1 cellular context compared by ENCODE assay signal in the genomic region with DNA sequence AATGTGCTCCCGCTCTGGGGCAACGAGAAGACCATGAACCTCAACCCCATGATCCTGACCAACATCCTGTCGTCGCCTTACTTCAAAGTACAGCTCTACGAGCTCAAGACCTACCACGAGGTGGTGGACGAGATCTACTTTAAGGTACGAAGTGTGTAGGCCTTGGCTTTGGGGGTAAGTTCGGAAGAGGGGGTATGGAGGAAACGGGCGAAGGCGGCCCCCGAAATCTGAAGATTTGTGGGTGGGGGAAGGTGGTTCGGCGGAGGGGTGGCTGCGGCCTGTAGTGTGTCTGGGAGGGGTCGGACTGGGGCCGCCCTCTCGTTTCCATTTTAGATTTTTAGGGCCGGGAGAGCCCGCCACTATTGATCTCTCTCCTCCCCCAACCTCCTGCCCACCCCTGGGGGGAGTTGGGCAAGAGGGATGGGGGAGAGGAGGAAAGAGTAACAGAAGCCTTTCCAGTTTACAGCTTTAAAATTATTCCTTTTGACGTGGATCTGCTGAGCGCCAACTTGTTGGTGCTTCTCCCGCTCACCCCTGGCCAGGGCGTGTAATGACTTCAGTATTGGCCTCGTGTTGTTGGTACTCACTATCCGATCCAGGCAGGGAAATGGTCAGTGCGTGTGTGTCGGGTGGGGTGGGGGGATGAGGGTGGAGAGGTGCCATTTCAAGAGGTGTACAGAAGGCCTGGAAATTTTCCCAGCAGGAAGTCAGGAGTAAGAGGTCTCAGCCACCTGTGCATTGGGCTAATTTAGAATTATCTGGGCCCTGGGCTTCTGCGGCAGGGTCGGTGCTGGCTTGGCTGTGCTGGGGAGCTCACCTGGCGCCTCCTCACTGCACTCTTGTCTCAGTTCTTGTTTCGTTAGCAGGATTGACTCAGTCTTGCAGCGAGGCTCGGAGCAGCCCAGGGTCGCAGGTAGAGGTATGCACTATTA.
A peak's percentile ranks its signal among the peaks of the same experiment; 100 is the strongest.
TF ChIP-seq lines count a peak whose summit lies in the region.

No MANE protein-coding gene starts in this region.

TF ChIP-seq in K562, 482 proteins besides CTCF, POLR2A, EP300 and RAD21 (continued from another document and continues in another):
- TF ChIP-seq HNRNPK (IDR thresholded peaks at IDR 0.05; ENCODE audit: low read depth, low read length, poor library complexity, severe bottlenecking) (no peak), ZNF121 (CRISPR knock-in tag; conservative IDR thresholded peaks at IDR 0.05) (0 out of 2 replicates have a peak, but pooled peaks have one; percentile 12), BACH1 (tag; IDR thresholded peaks at IDR 0.05) (no peak), SAFB (IDR thresholded peaks at IDR 0.05; ENCODE audit: borderline replicate concordance, low read depth, low read length) (no peak), ZBTB11 (CRISPR knock-in tag; IDR thresholded peaks at IDR 0.05) (no peak), SNAPC5 (CRISPR knock-in tag; IDR thresholded peaks at IDR 0.05) (no peak), ZNF644 (tag; IDR thresholded peaks at IDR 0.05; ENCODE audit: low read depth) (no peak), NCOA2 (IDR thresholded peaks at IDR 0.05; ENCODE audit: partially characterized antibody in 2 of 2) (no peak), NR2C2 (CRISPR knock-in tag; IDR thresholded peaks at IDR 0.05) (no peak), NR2C2 (tag; IDR thresholded peaks at IDR 0.05) (no peak; the same call in 1 of the 2 replicates), ZNF23 (CRISPR knock-in tag; IDR thresholded peaks at IDR 0.05) (no peak), MYNN (IDR thresholded peaks at IDR 0.05) (no peak), MYNN (CRISPR knock-in tag; IDR thresholded peaks at IDR 0.05) (no peak), ZNF347 (CRISPR knock-in tag; IDR thresholded peaks at IDR 0.05; ENCODE audit: low read depth) (no peak), CXXC5 (CRISPR knock-in tag; IDR thresholded peaks at IDR 0.05) (no peak), ATF4 (CRISPR knock-in tag; IDR thresholded peaks at IDR 0.05) (no peak), ZMIZ1 (IDR thresholded peaks at IDR 0.05; ENCODE audit: low read depth in 2 of 2, low read length in 2 of 2) (no peak), TRIM25 (IDR thresholded peaks at IDR 0.05; ENCODE audit: borderline replicate concordance) (no peak), NCOR1 (IDR thresholded peaks at IDR 0.05) (no peak), ZNF175 (CRISPR knock-in tag; IDR thresholded peaks at IDR 0.05; ENCODE audit: low read depth) (no peak), ZNF436 (CRISPR knock-in tag; IDR thresholded peaks at IDR 0.05) (no peak), SMARCA5 (IDR thresholded peaks at IDR 0.05) (0 out of 2 replicates have a peak, but pooled peaks have one; percentile 23), HMBOX1 (IDR thresholded peaks at IDR 0.05) (no peak), RBM34 (IDR thresholded peaks at IDR 0.05; ENCODE audit: borderline replicate concordance, insufficient read depth, low read length) (no peak), HDAC1 (IDR thresholded peaks at IDR 0.05) (peak in 1 of 2 experiments; percentile 10; a peak in 2 of 4 replicates), KLF16 (IDR thresholded peaks at IDR 0.05) (no peak), ILF3 (IDR thresholded peaks at IDR 0.05; ENCODE audit: borderline replicate concordance) (no peak), RBM15 (IDR thresholded peaks at IDR 0.05; ENCODE audit: insufficient read depth, low read length) (no peak), ZNF12 (CRISPR knock-in tag; IDR thresholded peaks at IDR 0.05) (no peak), CCNT2 (IDR thresholded peaks at IDR 0.05; ENCODE audit: borderline replicate concordance, extremely low read depth, insufficient read length, low read depth, low read length) (peak; percentile 41), ZNF133 (CRISPR knock-in tag; IDR thresholded peaks at IDR 0.05) (no peak), HNRNPLL (IDR thresholded peaks at IDR 0.05; ENCODE audit: low read depth, low read length, poor library complexity, severe bottlenecking) (no peak), HNRNPH1 (optimal IDR thresholded peaks at IDR 0.05; ENCODE audit: low read depth, low read length) (no peak), PTRF (tag; IDR thresholded peaks at IDR 0.05) (no peak), SAP30 (IDR thresholded peaks at IDR 0.05; ENCODE audit: borderline replicate concordance, insufficient read depth, low read depth, low read length, poor library complexity, severe bottlenecking) (peak; percentile 40), E2F4 (CRISPR knock-in tag; IDR thresholded peaks at IDR 0.05; ENCODE audit: low read depth) (no peak), SIN3B (IDR thresholded peaks at IDR 0.05; ENCODE audit: low read depth) (no peak)
- TF ChIP-seq, protein P1, sequence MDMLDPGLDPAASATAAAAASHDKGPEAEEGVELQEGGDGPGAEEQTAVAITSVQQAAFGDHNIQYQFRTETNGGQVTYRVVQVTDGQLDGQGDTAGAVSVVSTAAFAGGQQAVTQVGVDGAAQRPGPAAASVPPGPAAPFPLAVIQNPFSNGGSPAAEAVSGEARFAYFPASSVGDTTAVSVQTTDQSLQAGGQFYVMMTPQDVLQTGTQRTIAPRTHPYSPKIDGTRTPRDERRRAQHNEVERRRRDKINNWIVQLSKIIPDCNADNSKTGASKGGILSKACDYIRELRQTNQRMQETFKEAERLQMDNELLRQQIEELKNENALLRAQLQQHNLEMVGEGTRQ (CRISPR knock-in tag; IDR thresholded peaks at IDR 0.05): no peak
- TF ChIP-seq, protein P2, sequence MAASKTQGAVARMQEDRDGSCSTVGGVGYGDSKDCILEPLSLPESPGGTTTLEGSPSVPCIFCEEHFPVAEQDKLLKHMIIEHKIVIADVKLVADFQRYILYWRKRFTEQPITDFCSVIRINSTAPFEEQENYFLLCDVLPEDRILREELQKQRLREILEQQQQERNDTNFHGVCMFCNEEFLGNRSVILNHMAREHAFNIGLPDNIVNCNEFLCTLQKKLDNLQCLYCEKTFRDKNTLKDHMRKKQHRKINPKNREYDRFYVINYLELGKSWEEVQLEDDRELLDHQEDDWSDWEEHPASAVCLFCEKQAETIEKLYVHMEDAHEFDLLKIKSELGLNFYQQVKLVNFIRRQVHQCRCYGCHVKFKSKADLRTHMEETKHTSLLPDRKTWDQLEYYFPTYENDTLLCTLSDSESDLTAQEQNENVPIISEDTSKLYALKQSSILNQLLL (CRISPR knock-in tag; IDR thresholded peaks at IDR 0.05; ENCODE audit: borderline replicate concordance): no peak
- TF ChIP-seq, protein P3, sequence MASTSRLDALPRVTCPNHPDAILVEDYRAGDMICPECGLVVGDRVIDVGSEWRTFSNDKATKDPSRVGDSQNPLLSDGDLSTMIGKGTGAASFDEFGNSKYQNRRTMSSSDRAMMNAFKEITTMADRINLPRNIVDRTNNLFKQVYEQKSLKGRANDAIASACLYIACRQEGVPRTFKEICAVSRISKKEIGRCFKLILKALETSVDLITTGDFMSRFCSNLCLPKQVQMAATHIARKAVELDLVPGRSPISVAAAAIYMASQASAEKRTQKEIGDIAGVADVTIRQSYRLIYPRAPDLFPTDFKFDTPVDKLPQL (IDR thresholded peaks at IDR 0.05; ENCODE audit: extremely low read depth, insufficient read length): no peak
- TF ChIP-seq, protein P4, sequence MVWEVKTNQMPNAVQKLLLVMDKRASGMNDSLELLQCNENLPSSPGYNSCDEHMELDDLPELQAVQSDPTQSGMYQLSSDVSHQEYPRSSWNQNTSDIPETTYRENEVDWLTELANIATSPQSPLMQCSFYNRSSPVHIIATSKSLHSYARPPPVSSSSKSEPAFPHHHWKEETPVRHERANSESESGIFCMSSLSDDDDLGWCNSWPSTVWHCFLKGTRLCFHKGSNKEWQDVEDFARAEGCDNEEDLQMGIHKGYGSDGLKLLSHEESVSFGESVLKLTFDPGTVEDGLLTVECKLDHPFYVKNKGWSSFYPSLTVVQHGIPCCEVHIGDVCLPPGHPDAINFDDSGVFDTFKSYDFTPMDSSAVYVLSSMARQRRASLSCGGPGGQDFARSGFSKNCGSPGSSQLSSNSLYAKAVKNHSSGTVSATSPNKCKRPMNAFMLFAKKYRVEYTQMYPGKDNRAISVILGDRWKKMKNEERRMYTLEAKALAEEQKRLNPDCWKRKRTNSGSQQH (CRISPR knock-in tag; IDR thresholded peaks at IDR 0.05): no peak
- TF ChIP-seq, protein P5, sequence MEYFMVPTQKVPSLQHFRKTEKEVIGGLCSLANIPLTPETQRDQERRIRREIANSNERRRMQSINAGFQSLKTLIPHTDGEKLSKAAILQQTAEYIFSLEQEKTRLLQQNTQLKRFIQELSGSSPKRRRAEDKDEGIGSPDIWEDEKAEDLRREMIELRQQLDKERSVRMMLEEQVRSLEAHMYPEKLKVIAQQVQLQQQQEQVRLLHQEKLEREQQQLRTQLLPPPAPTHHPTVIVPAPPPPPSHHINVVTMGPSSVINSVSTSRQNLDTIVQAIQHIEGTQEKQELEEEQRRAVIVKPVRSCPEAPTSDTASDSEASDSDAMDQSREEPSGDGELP (CRISPR knock-in tag; IDR thresholded peaks at IDR 0.05; ENCODE audit: borderline replicate concordance): no peak
